ENCODE assay signal across 1 cellular context in genomic region chr14:30242742-30243141, GRCh38.
TF ChIP-seq lines count a peak whose summit lies in the region.

No MANE protein-coding gene starts in this region.

TF ChIP-seq in GM23338, 12 proteins besides CTCF, POLR2A, EP300 and RAD21 (continued from another document):
- TF ChIP-seq ZNF462 (CRISPR knock-in tag; IDR thresholded peaks at IDR 0.05), result no peak
- TF ChIP-seq ZNF331 (CRISPR knock-in tag; IDR thresholded peaks at IDR 0.05; ENCODE audit: low read depth), result no peak
- TF ChIP-seq EZH2 (IDR thresholded peaks at IDR 0.05; ENCODE audit: low read depth, unreplicated experiment), result no peak
- no peak for TF ChIP-seq CREB1 (CRISPR knock-in tag; IDR thresholded peaks at IDR 0.05; ENCODE audit: low read depth)
- no peak for TF ChIP-seq EZH2phosphoT487 (IDR thresholded peaks at IDR 0.05; ENCODE audit: unreplicated experiment)
